ENCODE assay signal across 19 cellular contexts in genomic region chr9:96762562-96762961, GRCh38. TPM values are rescaled to one million over a fixed set of nuclear protein-coding genes. Genes with fewer than 3 reads are reported as not detected.
DNase-seq lines count a peak whose midpoint lies in the region; ATAC-seq, FAIRE-seq and TF ChIP-seq lines count a peak whose summit lies in the region.
"Had no signal": no experiment of that assay in that cellular context is flagged by ENCODE, and none has a peak within 500 bp of the region (broad histone marks: within the 10 kb centered on the region; RNA-seq: fewer than 3 reads in every experiment).

No MANE protein-coding gene starts in this region.

- TF ChIP-seq CTCF in liver (IDR thresholded peaks at IDR 0.05; ENCODE audit: low read depth, low read length, missing input control) (no peak), right lobe of liver (IDR thresholded peaks at IDR 0.05) (no peak), GM12878 (IDR thresholded peaks at IDR 0.05 in 2 of 3, conservative IDR thresholded peaks at IDR 0.05 in 1 of 3; ENCODE audit: control insufficient read depth in 2 of 3, extremely low read depth in 1 of 3, insufficient read depth in 1 of 3, low read depth in 3 of 3, low read length in 3 of 3) (no peak), hepatocyte (IDR thresholded peaks at IDR 0.05; ENCODE audit: poor library complexity) (no peak), GM13977 (IDR thresholded peaks at IDR 0.05; ENCODE audit: extremely low read depth, insufficient read depth, missing control alignments) (no peak)

- no peak overlapping the region for H2AFZ ChIP-seq in GM12878 (ENCODE audit: control insufficient read depth, low read depth, low read length)
- H2AFZ ChIP-seq in hepatocyte, result no peak overlapping the region
- H2AFZ ChIP-seq: GM23338 had no signal

- intact Hi-C loops in right lobe of liver (cut with DNase I) (no loop called here), GM12878 (cut with micrococcal nuclease; ENCODE audit: unreplicated experiment) (no loop called here)

- H3K9me3 ChIP-seq in liver (ENCODE audit: control insufficient read depth in 4 of 4, low read length in 3 of 4) (peaks cover 41 to 92% (median 64%) of the 10 kb centered on the region in 4 donors), right lobe of liver (peaks cover 0 to 88% (median 55%) of the 10 kb centered on the region in 4 donors), GM12878 (replicated peaks; ENCODE audit: control insufficient read depth, insufficient read depth, low read length) (peaks cover 61% of the 10 kb centered on the region), hepatocyte (ENCODE audit: low read depth) (peaks cover 100% of the 10 kb centered on the region)

- DNase-seq in right lobe of liver (no peak), GM12878 (ENCODE audit: low read depth, low spot score) (no peak), hepatocyte (ENCODE audit: low spot score) (no peak), GM19239 (ENCODE audit: insufficient read length, low spot score) (no peak), EL (no peak), GM13977 (ENCODE audit: low spot score) (no peak)
- DNase-seq: ACHN; CD8-positive, alpha-beta T cell; COR-L47; DMS153; DMS79 treated with DMSO at 0.1 percent for 48 hours; GDM1; H9 had no signal

- no peak for TF ChIP-seq RAD21 in liver (IDR thresholded peaks at IDR 0.05)
- TF ChIP-seq RAD21 in GM12878 (IDR thresholded peaks at IDR 0.05; ENCODE audit: insufficient read depth, low read depth, low read length), result no peak

- TF ChIP-seq EP300 in GM12878 (IDR thresholded peaks at IDR 0.05; ENCODE audit: borderline replicate concordance in 1 of 2, control insufficient read depth in 1 of 2, low read depth in 2 of 2, low read length in 2 of 2), result no peak

- no peak overlapping the region for H3K4me2 ChIP-seq in GM12878 (ENCODE audit: control insufficient read depth, insufficient read depth)
- H3K4me2 ChIP-seq in hepatocyte, result no peak overlapping the region
- H3K4me2 ChIP-seq: GM23338 had no signal

- FAIRE-seq in GM12878 (lab: Jason Lieb, UNC) (no peak), GM19239 (lab: Jason Lieb, UNC) (no peak)
- FAIRE-seq: D721Med, HepG2, HTR-8/SVneo had no signal

- H3K36me3 ChIP-seq in liver (ENCODE audit: control insufficient read depth in 4 of 4, insufficient read depth in 3 of 4, low read depth in 1 of 4, low read length in 3 of 4), result peaks cover 13 to 75% (median 68%) of the 10 kb centered on the region in 4 donors
- H3K36me3 ChIP-seq in right lobe of liver, result peaks cover 0 to 81% (median 43%) of the 10 kb centered on the region in 4 donors
- peaks cover 1 to 30% of the 10 kb centered on the region in 2 experiments for H3K36me3 ChIP-seq in GM12878 (ENCODE audit: control insufficient read depth in 2 of 2, insufficient read depth in 2 of 2, low read length in 1 of 2)
- H3K36me3 ChIP-seq in hepatocyte (replicated peaks; ENCODE audit: insufficient read depth, low read depth), result peaks cover 77% of the 10 kb centered on the region

- H4K20me1 ChIP-seq in GM12878 (ENCODE audit: control insufficient read depth, insufficient read depth) (no peaks in the 10 kb centered on the region), hepatocyte (ENCODE audit: insufficient read depth, poor library complexity, severe bottlenecking) (no peaks in the 10 kb centered on the region)

- TF ChIP-seq POLR2A in right lobe of liver (IDR thresholded peaks at IDR 0.05) (no peak), GM12878 (IDR thresholded peaks at IDR 0.05; ENCODE audit: low read depth, low read length) (no peak)

- H3K9me2 ChIP-seq in hepatocyte (replicated peaks; ENCODE audit: insufficient read depth), result no peaks in the 10 kb centered on the region

- H3K27me3 ChIP-seq in liver (ENCODE audit: control insufficient read depth in 4 of 4, insufficient read depth in 4 of 4, low read length in 3 of 4) (no peaks in the 10 kb centered on the region), right lobe of liver (no peaks in the 10 kb centered on the region), GM12878 (replicated peaks in 1 of 2; ENCODE audit: control insufficient read depth in 2 of 2, insufficient read depth in 2 of 2, low read length in 1 of 2) (no peaks in the 10 kb centered on the region), hepatocyte (no peaks in the 10 kb centered on the region)

- H3K9ac ChIP-seq in liver (ENCODE audit: low read depth in 1 of 2, low read length in 2 of 2) (no peak overlapping the region), GM12878 (ENCODE audit: control insufficient read depth, insufficient read depth, low read length) (no peak overlapping the region)

- CTCF ChIA-PET in GM12878 (lab: Yijun Ruan, JAX), result no interaction called here

- in situ Hi-C loops in GM12878 (cut with MboI) (no loop called here), GM13977 (cut with MboI; ENCODE audit: low pct_unique_long_range_greater_than_20kb, low sequenced_read_pairs, unreplicated experiment) (no loop called here)

- SMC1A ChIA-PET in GM12878 (lab: Charles Lee; ENCODE audit: uncharacterized antibody, unreplicated experiment), result interaction anchor here (0.7 kb wide), 1 partner anchor 71 kb away, joined by 3 read pairs; no protein-coding TSS in a partner anchor

- 100% methylated on average over 1 of the region's 1 CpG for WGBS in liver
- WGBS in right lobe of liver (ENCODE audit: insufficient coverage, low coverage, low lambda C conversion rate, missing lambda C conversion rate), result 88% methylated on average over 1 of the region's 1 CpG
- WGBS in GM12878 (ENCODE audit: insufficient coverage, insufficient replicate concordance, low lambda C conversion rate, missing lambda C conversion rate), result 97% methylated on average over 1 of the region's 1 CpG
- WGBS in hepatocyte (ENCODE audit: low lambda C conversion rate, missing lambda C conversion rate), result 97% methylated on average over 1 of the region's 1 CpG

- no peak overlapping the region for H3K27ac ChIP-seq in liver (ENCODE audit: low read depth in 1 of 2, low read length in 2 of 2)
- no peak overlapping the region for H3K27ac ChIP-seq in right lobe of liver
- no peak overlapping the region for H3K27ac ChIP-seq in GM12878 (ENCODE audit: control insufficient read depth, insufficient read depth)
- H3K27ac ChIP-seq in hepatocyte, result no peak overlapping the region
- H3K27ac ChIP-seq: C4-2B had no signal

- RAD21 ChIA-PET in GM12878 (lab: Charles Lee; ENCODE audit: unreplicated experiment), result no interaction called here

- BruUV-seq in GM12878 (replicated peaks; lab: Mats Ljungman, UMichigan), result no TSS peak

- POLR2A ChIA-PET in GM12878 (lab: Charles Lee), result no interaction called here

- H3K79me2 ChIP-seq in GM12878 (ENCODE audit: control insufficient read depth, insufficient read depth, low read length) (no peaks in the 10 kb centered on the region), hepatocyte (no peaks in the 10 kb centered on the region)

- peak overlapping the region in 2 of 3 donors; percentile 48 to 75 for H3K4me3 ChIP-seq in liver (ENCODE audit: low read depth in 1 of 3, low read length in 3 of 3)
- no peak overlapping the region for H3K4me3 ChIP-seq in right lobe of liver
- H3K4me3 ChIP-seq in GM12878, result no peak overlapping the region
- H3K4me3 ChIP-seq in hepatocyte, result peak overlapping the region; percentile 24
- H3K4me3 ChIP-seq: GM23338 had no signal

- H3K4me1 ChIP-seq in liver (ENCODE audit: control insufficient read depth in 4 of 4, insufficient read depth in 4 of 4, low read length in 3 of 4), result no peaks in the 10 kb centered on the region
- H3K4me1 ChIP-seq in right lobe of liver, result no peaks in the 10 kb centered on the region
- H3K4me1 ChIP-seq in GM12878 (ENCODE audit: control insufficient read depth, insufficient read depth, low read length), result no peaks in the 10 kb centered on the region
- H3K4me1 ChIP-seq in hepatocyte (ENCODE audit: insufficient read depth), result no peaks in the 10 kb centered on the region

- no peak for ATAC-seq in right lobe of liver
- no peak for ATAC-seq in GM12878
- ATAC-seq: CD8-positive, alpha-beta T cell; GM23338; HepG2 had no signal

TF ChIP-seq in GM12878, 131 proteins besides CTCF, POLR2A, EP300 and RAD21:
- TF ChIP-seq BACH1 (IDR thresholded peaks at IDR 0.05; ENCODE audit: borderline replicate concordance) (no peak), ZNF622 (IDR thresholded peaks at IDR 0.05) (no peak), CBX5 (IDR thresholded peaks at IDR 0.05; ENCODE audit: low read depth) (0 out of 2 replicates have a peak, but pooled peaks have one; percentile 34)

RNA-seq across cellular contexts. Expression of gene ZNF510, which starts 15.3 kb away (rescaled TPM):
- 1 to 10 TPM; 6.2 to 8.1 TPM for total RNA-seq in liver
- 1 to 10 TPM; 1.4 to 2.0 TPM for polyA plus RNA-seq in liver
- total RNA-seq in right lobe of liver, result 1 to 10 TPM; 2.5 to 5.4 (median 4.8) TPM
- 55.2 and 57.6 TPM in 2 replicates for total RNA-seq in GM12878 (2013; cell fraction: nucleolus; rRNA removed)
- 11.8 and 12.2 TPM in 2 replicates for total RNA-seq in GM12878 (2014; rRNA removed)
- total RNA-seq in GM12878 (2014; rRNA removed; fragmentation: Illumina TruSeq; extraction: Trizol), result 11.8 and 12.7 TPM in 2 replicates
- total RNA-seq in GM12878 (2021), result 6.9 and 7.2 TPM in 2 replicates
- polyA plus RNA-seq in GM12878 (2011; ENCODE audit: low read depth), result 3.8 TPM
- 11.3 and 12.3 TPM in 2 replicates for polyA plus RNA-seq in GM12878 (2011; rRNA removed)
- polyA plus RNA-seq in GM12878 (2011; cell fraction: cytosol; rRNA removed), result 5.4 and 6.0 TPM in 2 replicates
- 14.7 and 18.9 TPM in 2 replicates for polyA plus RNA-seq in GM12878 (2011; cell fraction: nucleus; rRNA removed)
- 4.4 and 4.5 TPM in 2 replicates for polyA plus RNA-seq in GM12878 (2012)
- polyA plus RNA-seq in GM12878 (2014; fragmentation: Illumina TruSeq; extraction: Trizol), result 9.4 and 10.7 TPM in 2 replicates
- polyA plus RNA-seq in GM12878 (2014; fragmentation: Nextera tagmentation; extraction: Ambion mirVana), result 1 to 10 TPM; 2.8 to 3.3 TPM
- 7.3 and 7.5 TPM in 2 replicates for polyA plus RNA-seq in GM12878 (2014; rRNA removed)
- 1 to 10 TPM; 3.9 to 4.0 TPM for polyA plus RNA-seq in GM12878 (2016; fragmentation: Nextera tagmentation; extraction: Ambion mirVana)
- polyA minus RNA-seq in GM12878 (2011; rRNA and poly(A)+ RNA removed), result 19.5 and 20.2 TPM in 2 replicates
- polyA minus RNA-seq in GM12878 (2011; cell fraction: cytosol; rRNA and poly(A)+ RNA removed), result 3.2 and 3.5 TPM in 2 replicates
- 18.0 and 20.4 TPM in 2 replicates for polyA minus RNA-seq in GM12878 (2011; cell fraction: nucleus; rRNA and poly(A)+ RNA removed)
- total RNA-seq in hepatocyte, result 9.9 and 11.9 TPM in 2 replicates
- 2.2 and 3.5 TPM in 2 replicates for polyA plus RNA-seq in hepatocyte

Comparison
In these comparisons a context has a peak if more than half of its experiments do, and no peak if none do; other contexts are left out.
1. H3K4me3 ChIP-seq: peak in liver (2 of 3) and hepatocyte (single experiment); none in right lobe of liver (0 of 3) and GM12878 (single experiment).